9 cellular contexts compared by ENCODE assay signal in genomic region chr16:86740817-86741799, GRCh38.
DNase-seq lines count a peak whose midpoint lies in the region; ATAC-seq and TF ChIP-seq lines count a peak whose summit lies in the region.
"Had no signal": no experiment of that assay in that cellular context is flagged by ENCODE, and none has a peak within 500 bp of the region (broad histone marks: within the 10 kb centered on the region; RNA-seq: fewer than 3 reads in every experiment).

No MANE protein-coding gene starts in this region.

- H3K36me3 ChIP-seq in thoracic aorta: no peaks in the 10 kb centered on the region

- peak; percentile 99 for ATAC-seq in thoracic aorta (ENCODE audit: insufficient number of reproducible peaks, low FRiP score, low read depth)
- ATAC-seq in HG02981 (IDR thresholded peaks at IDR 0.05; ENCODE audit: unreplicated experiment): no peak
- ATAC-seq in HG03095 (IDR thresholded peaks at IDR 0.05; ENCODE audit: unreplicated experiment): no peak

- peak overlapping the region; percentile 35 for H3K27ac Mint-ChIP-seq in activated CD4-positive, alpha-beta T cell treated with anti-CD3 and anti-CD28 coated beads, Interleukin-2, amount 10 ng/mL, durations not matched to agents 24 days and 14 days
- no peak overlapping the region for H3K27ac Mint-ChIP-seq in immature natural killer cell

- H3K36me3 Mint-ChIP-seq in activated CD4-positive, alpha-beta T cell treated with anti-CD3 and anti-CD28 coated beads, Interleukin-2, amount 10 ng/mL, durations not matched to agents 24 days and 14 days (ENCODE audit: low read depth): no peaks in the 10 kb centered on the region
- no peaks in the 10 kb centered on the region for H3K36me3 Mint-ChIP-seq in immature natural killer cell
- H3K36me3 Mint-ChIP-seq: CD4-positive, CD25-positive, alpha-beta regulatory T cell had no signal

- peak overlapping the region; percentile 77 for H3K4me3 ChIP-seq in thoracic aorta

- H3K4me3 Mint-ChIP-seq in activated CD4-positive, alpha-beta T cell treated with anti-CD3 and anti-CD28 coated beads, Interleukin-2, amount 10 ng/mL, durations not matched to agents 24 days and 14 days: peak overlapping the region; percentile 83
- peak overlapping the region in 3 of 5 donors; percentile 8 to 70 (median 25) for H3K4me3 Mint-ChIP-seq in immature natural killer cell
- H3K4me3 Mint-ChIP-seq: CD4-positive, CD25-positive, alpha-beta regulatory T cell had no signal

- no peaks in the 10 kb centered on the region for H3K9me3 Mint-ChIP-seq in activated CD4-positive, alpha-beta T cell treated with anti-CD3 and anti-CD28 coated beads, Interleukin-2, amount 10 ng/mL, durations not matched to agents 24 days and 14 days
- H3K9me3 Mint-ChIP-seq in immature natural killer cell: no peaks in the 10 kb centered on the region

- peak; percentile 67 for DNase-seq in activated CD4-positive, alpha-beta T cell treated with anti-CD3 and anti-CD28 coated beads, Interleukin-2, amount 10 ng/mL, durations not matched to agents 24 days and 14 days
- no peak for DNase-seq in activated CD4-positive, alpha-beta T cell treated with anti-CD3 and anti-CD28 coated beads, Interleukin-2, amount 50 U/mL, for 1 hour
- DNase-seq in astrocyte of the hippocampus (ENCODE audit: low read depth, low spot score) (peak; percentile 93), immature natural killer cell (no peak), thoracic aorta (ENCODE audit: low spot score) (peak; percentile 65), DMS114 treated with DMSO at 0.1 percent for 48 hours (lab: John Stamatoyannopoulos, UW; ENCODE audit: unreplicated experiment) (no peak)
- DNase-seq: CD4-positive, CD25-positive, alpha-beta regulatory T cell had no signal

- TF ChIP-seq CTCF in thoracic aorta (IDR thresholded peaks at IDR 0.05): no peak

- H3K27ac ChIP-seq in thoracic aorta: peak overlapping the region; percentile 99 to 100

- peaks cover 0 to 19% of the 10 kb centered on the region in 2 donors for H3K4me1 ChIP-seq in thoracic aorta (ENCODE audit: control insufficient read depth in 1 of 2, low read depth in 2 of 2)

- H3K27me3 Mint-ChIP-seq in activated CD4-positive, alpha-beta T cell treated with anti-CD3 and anti-CD28 coated beads, Interleukin-2, amount 10 ng/mL, durations not matched to agents 24 days and 14 days: peaks cover 45% of the 10 kb centered on the region
- H3K27me3 Mint-ChIP-seq in immature natural killer cell (ENCODE audit: low read depth in 3 of 3): peaks cover 2 to 19% (median 11%) of the 10 kb centered on the region in 3 donors

- intact Hi-C loops in activated CD4-positive, alpha-beta T cell treated with anti-CD3 and anti-CD28 coated beads, Interleukin-2, amount 10 ng/mL, durations not matched to agents 24 days and 14 days (cut with micrococcal nuclease): no loop called here

- H3K27me3 ChIP-seq in thoracic aorta (replicated peaks; ENCODE audit: insufficient read depth): no peaks in the 10 kb centered on the region

- H3K4me1 Mint-ChIP-seq in activated CD4-positive, alpha-beta T cell treated with anti-CD3 and anti-CD28 coated beads, Interleukin-2, amount 10 ng/mL, durations not matched to agents 24 days and 14 days: peaks cover 18% of the 10 kb centered on the region
- peaks cover 5 to 7% of the 10 kb centered on the region in 2 donors for H3K4me1 Mint-ChIP-seq in immature natural killer cell

- no peaks in the 10 kb centered on the region for H3K9me3 ChIP-seq in thoracic aorta

Comparison
In these comparisons a context has a peak if more than half of its experiments do, and no peak if none do; other contexts are left out.
1. DNase-seq: peak in activated CD4-positive, alpha-beta T cell treated with anti-CD3 and anti-CD28 coated beads, Interleukin-2, amount 10 ng/mL, durations not matched to agents 24 days and 14 days (single experiment), astrocyte of the hippocampus (single experiment) and thoracic aorta (single experiment); none in activated CD4-positive, alpha-beta T cell treated with anti-CD3 and anti-CD28 coated beads, Interleukin-2, amount 50 U/mL, for 1 hour (single experiment), immature natural killer cell (0 of 3) and DMS114 treated with DMSO at 0.1 percent for 48 hours (single experiment).